ENCODE assay signal across 23 cellular contexts in the genomic region with DNA sequence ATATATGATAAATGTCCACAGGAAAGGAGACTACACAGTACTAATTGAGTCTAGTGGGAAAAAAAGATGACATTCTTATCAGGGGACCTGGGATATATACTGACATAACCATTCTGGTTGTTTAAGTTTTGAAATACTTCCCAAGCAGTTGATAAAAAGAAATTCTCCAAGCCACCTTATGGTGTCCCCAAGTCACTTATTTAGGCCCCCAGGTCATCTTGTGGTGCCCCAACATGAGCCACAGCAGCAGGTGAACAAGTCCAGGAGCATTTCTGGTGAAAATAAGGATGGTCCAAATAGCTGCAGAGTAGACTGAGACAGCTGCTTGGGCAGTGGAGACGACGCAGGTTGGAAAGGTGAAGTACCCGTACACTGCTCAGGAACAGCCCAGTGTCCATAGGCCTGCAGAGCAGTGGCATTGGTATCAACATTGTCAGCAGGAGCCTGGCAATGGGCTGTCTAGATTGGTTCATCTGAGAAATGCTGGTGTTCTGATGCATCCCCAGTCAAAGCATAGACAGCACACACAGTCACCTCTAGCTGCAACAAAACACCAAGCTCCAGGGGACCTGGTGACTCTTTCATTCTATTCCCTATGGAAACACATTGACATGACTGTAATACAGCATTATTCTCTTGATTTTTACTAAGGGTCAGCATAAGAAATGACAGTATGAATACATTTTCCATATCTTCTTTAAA.
DNase-seq lines count a peak whose midpoint lies in the region; ATAC-seq, FAIRE-seq and TF ChIP-seq lines count a peak whose summit lies in the region.
"Had no signal": no experiment of that assay in that cellular context is flagged by ENCODE, and none has a peak within 500 bp of the region (broad histone marks: within the 10 kb centered on the region; RNA-seq: fewer than 3 reads in every experiment).

No MANE protein-coding gene starts in this region.

- intact Hi-C loops in Panc1 (cut with micrococcal nuclease; ENCODE audit: unreplicated experiment): no loop called here
- intact Hi-C loops in esophagus squamous epithelium (cut with DNase I): no loop called here

- H3K27ac Mint-ChIP-seq in osteocyte (ENCODE audit: unreplicated experiment): peak overlapping the region; percentile 56
- H3K27ac Mint-ChIP-seq in WTC11: no peak overlapping the region
- H3K27ac Mint-ChIP-seq: activated naive CD8-positive, alpha-beta T cell treated with anti-CD3 and anti-CD28 coated beads, Interleukin-2, amount 50 U/mL, for 24 hours; CD8-positive, alpha-beta T cell; IgD-negative memory B cell; T-helper 1 cell treated with Interleukin-12 subunit alpha and Interleukin-12 subunit beta and Interleukin-4 antibody, amounts not matched to agents 30 μg/mL and 1 μg/mL, for 36 hours had no signal

- H3K9me3 ChIP-seq in Panc1 (ENCODE audit: control insufficient read depth, insufficient read depth, low read depth, low read length) (peaks cover 2% of the 10 kb centered on the region; the same call in 1 of the 2 replicates), esophagus squamous epithelium (no peaks in the 10 kb centered on the region)
- H3K9me3 ChIP-seq: psoas muscle, stomach, upper lobe of left lung had no signal

- H3K9me3 Mint-ChIP-seq in osteocyte (ENCODE audit: unreplicated experiment) (peaks cover 2% of the 10 kb centered on the region), WTC11 (peaks cover 1% of the 10 kb centered on the region; the same call in 1 of the 2 replicates)
- H3K9me3 Mint-ChIP-seq: IgD-negative memory B cell had no signal

- H3K36me3 ChIP-seq in Panc1 (ENCODE audit: control insufficient read depth, insufficient read depth, low read length) (no peaks in the 10 kb centered on the region), esophagus squamous epithelium (no peaks in the 10 kb centered on the region)
- H3K36me3 ChIP-seq: stomach, upper lobe of left lung had no signal

- H3K27ac ChIP-seq in Panc1 (ENCODE audit: low read length) (peak overlapping the region; percentile 79), esophagus squamous epithelium (no peak overlapping the region)
- H3K27ac ChIP-seq: psoas muscle, stomach, upper lobe of left lung had no signal

- POLR2A ChIA-PET in Panc1 (lab: Charles Lee) (no interaction called here), WTC11 (lab: Charles Lee) (no interaction called here)

- CTCF ChIA-PET in Panc1 (lab: Charles Lee) (no interaction called here), WTC11 (lab: Charles Lee) (no interaction called here)

- no peak for TF ChIP-seq CTCF in Panc1 (IDR thresholded peaks at IDR 0.05)
- TF ChIP-seq CTCF in epithelial cell of proximal tubule (conservative IDR thresholded peaks at IDR 0.05; ENCODE audit: low read depth, low read length): peak; percentile 11
- no peak for TF ChIP-seq CTCF in osteocyte (IDR thresholded peaks at IDR 0.05)
- TF ChIP-seq CTCF in WTC11 (IDR thresholded peaks at IDR 0.05): no peak
- no peak for TF ChIP-seq CTCF in esophagus squamous epithelium (IDR thresholded peaks at IDR 0.05)

- no peak overlapping the region for H3K4me3 ChIP-seq in Panc1 (ENCODE audit: low read depth in 2 of 2, low read length in 2 of 2)
- H3K4me3 ChIP-seq in epithelial cell of proximal tubule (ENCODE audit: low read depth, low read length): no peak overlapping the region
- H3K4me3 ChIP-seq in esophagus squamous epithelium: no peak overlapping the region
- H3K4me3 ChIP-seq: psoas muscle, stomach, upper lobe of left lung had no signal

- H3K27me3 Mint-ChIP-seq in osteocyte (ENCODE audit: unreplicated experiment) (no peaks in the 10 kb centered on the region), WTC11 (ENCODE audit: low read depth) (no peaks in the 10 kb centered on the region)
- H3K27me3 Mint-ChIP-seq: activated naive CD8-positive, alpha-beta T cell treated with anti-CD3 and anti-CD28 coated beads, Interleukin-2, amount 50 U/mL, for 24 hours; IgD-negative memory B cell had no signal

- ATAC-seq in Panc1 (peak; percentile 70), WTC11 (no peak)
- ATAC-seq: activated naive CD8-positive, alpha-beta T cell treated with anti-CD3 and anti-CD28 coated beads, Interleukin-2, amount 50 U/mL, for 24 hours; CD8-positive, alpha-beta T cell; left lobe of liver; psoas muscle had no signal

- peaks cover 46% of the 10 kb centered on the region for H3K4me1 Mint-ChIP-seq in osteocyte (ENCODE audit: unreplicated experiment)
- H3K4me1 Mint-ChIP-seq in WTC11: no peaks in the 10 kb centered on the region
- H3K4me1 Mint-ChIP-seq: activated naive CD8-positive, alpha-beta T cell treated with anti-CD3 and anti-CD28 coated beads, Interleukin-2, amount 50 U/mL, for 24 hours; IgD-negative memory B cell had no signal

- in situ Hi-C loops in Panc1 (cut with HindIII; ENCODE audit: low pct_unique_long_range_greater_than_20kb, low sequenced_read_pairs): no loop called here

- DNase-seq in H54 (ENCODE audit: insufficient read length, low spot score) (peak; percentile 15), Panc1 (ENCODE audit: low read depth, low spot score) (no peak), epithelial cell of proximal tubule (ENCODE audit: low read depth) (no peak), osteocyte (ENCODE audit: extremely low spot score, unreplicated experiment) (no peak), WTC11 (ENCODE audit: low spot score) (no peak), HT-29 (ENCODE audit: low spot score) (no peak), SW480 (ENCODE audit: low spot score) (no peak), esophagus squamous epithelium (lab: John Stamatoyannopoulos, UW) (no peak)
- DNase-seq: activated CD4-positive, alpha-beta T cell treated with anti-CD3 and anti-CD28 coated beads, Interleukin-2, amount 50 U/mL, for 1 hour; activated CD8-positive, alpha-beta memory T cell treated with anti-CD3 and anti-CD28 coated beads, Interleukin-2, amount 50 U/mL, for 4 hours; activated naive CD8-positive, alpha-beta T cell treated with anti-CD3 and anti-CD28 coated beads, Interleukin-2, amount 50 U/mL, for 24 hours; CD8-positive, alpha-beta T cell; DND-41; NCI-H2171 treated with DMSO at 0.1 percent for 48 hours; psoas muscle; SHP77 treated with DMSO at 0.1 percent for 48 hours; stimulated activated CD4-positive, alpha-beta T cell treated with anti-CD3 and anti-CD28 coated beads, Interleukin-4, amount 100 ng/mL, for 1 hour; stomach; upper lobe of left lung had no signal

- H3K27me3 ChIP-seq in Panc1 (ENCODE audit: control insufficient read depth, insufficient read depth, low read length): no peaks in the 10 kb centered on the region
- H3K27me3 ChIP-seq in esophagus squamous epithelium: no peaks in the 10 kb centered on the region
- H3K27me3 ChIP-seq: stomach, upper lobe of left lung had no signal

- H3K4me3 Mint-ChIP-seq in osteocyte (ENCODE audit: unreplicated experiment) (no peak overlapping the region), WTC11 (no peak overlapping the region)
- H3K4me3 Mint-ChIP-seq: activated naive CD8-positive, alpha-beta T cell treated with anti-CD3 and anti-CD28 coated beads, Interleukin-2, amount 50 U/mL, for 24 hours; CD8-positive, alpha-beta T cell; IgD-negative memory B cell; neural crest cell; T-helper 1 cell treated with Interleukin-12 subunit alpha and Interleukin-12 subunit beta and Interleukin-4 antibody, amounts not matched to agents 30 μg/mL and 1 μg/mL, for 36 hours had no signal

- WGBS in esophagus squamous epithelium, 2 donors: 86 to 100% methylated on average over 1 to 3 of the region's 3 CpGs

- peak; percentile 64 for FAIRE-seq in H54 (lab: Jason Lieb, UNC)

- BruUV-seq in Panc1 (replicated peaks; lab: Mats Ljungman, UMichigan): no TSS peak

- H3K4me1 ChIP-seq in Panc1 (ENCODE audit: control insufficient read depth, insufficient read depth, low read length) (peaks cover 26% of the 10 kb centered on the region), esophagus squamous epithelium (no peaks in the 10 kb centered on the region)
- H3K4me1 ChIP-seq: upper lobe of left lung had no signal

- H3K36me3 Mint-ChIP-seq in osteocyte (ENCODE audit: unreplicated experiment): no peaks in the 10 kb centered on the region
- no peaks in the 10 kb centered on the region for H3K36me3 Mint-ChIP-seq in WTC11
- H3K36me3 Mint-ChIP-seq: CD8-positive, alpha-beta T cell; IgD-negative memory B cell had no signal

- TF ChIP-seq POLR2A in H54 (IDR thresholded peaks at IDR 0.05; ENCODE audit: low read depth, low read length): no peak
- TF ChIP-seq POLR2A in esophagus squamous epithelium (IDR thresholded peaks at IDR 0.05): no peak

TF ChIP-seq in WTC11, 78 proteins besides CTCF, POLR2A, EP300 and RAD21:
- TF ChIP-seq, protein P1, sequence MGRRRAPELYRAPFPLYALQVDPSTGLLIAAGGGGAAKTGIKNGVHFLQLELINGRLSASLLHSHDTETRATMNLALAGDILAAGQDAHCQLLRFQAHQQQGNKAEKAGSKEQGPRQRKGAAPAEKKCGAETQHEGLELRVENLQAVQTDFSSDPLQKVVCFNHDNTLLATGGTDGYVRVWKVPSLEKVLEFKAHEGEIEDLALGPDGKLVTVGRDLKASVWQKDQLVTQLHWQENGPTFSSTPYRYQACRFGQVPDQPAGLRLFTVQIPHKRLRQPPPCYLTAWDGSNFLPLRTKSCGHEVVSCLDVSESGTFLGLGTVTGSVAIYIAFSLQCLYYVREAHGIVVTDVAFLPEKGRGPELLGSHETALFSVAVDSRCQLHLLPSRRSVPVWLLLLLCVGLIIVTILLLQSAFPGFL (CRISPR knock-in tag; IDR thresholded peaks at IDR 0.05; ENCODE audit: borderline replicate concordance): no peak
- TF ChIP-seq ATF1 (CRISPR knock-in tag; IDR thresholded peaks at IDR 0.05): no peak
